ENCODE assay signal across 10 cellular contexts in genomic region chr11:577611-577894, GRCh38. TPM values are rescaled to one million over a fixed set of nuclear protein-coding genes. Genes with fewer than 3 reads are reported as not detected.
A peak's percentile ranks its signal among the peaks of the same experiment; 100 is the strongest.
DNase-seq lines count a peak whose midpoint lies in the region; ATAC-seq and TF ChIP-seq lines count a peak whose summit lies in the region.
"Had no signal": no experiment of that assay in that cellular context is flagged by ENCODE, and none has a peak within 500 bp of the region (broad histone marks: within the 10 kb centered on the region; RNA-seq: fewer than 3 reads in every experiment).

No MANE protein-coding gene starts in this region.

- CTCF ChIA-PET in activated CD4-positive, alpha-beta T cell treated with anti-CD3 and anti-CD28 coated beads, Interleukin-2, amount 10 ng/mL, durations not matched to agents 7 days and 5 days (lab: Charles Lee): interaction anchor here (2.0 kb wide), 1 partner anchor 12 kb away, joined by 6 read pairs; no protein-coding TSS in a partner anchor

- intact Hi-C loops in testis (cut with DNase I; ENCODE audit: low total_unique reads): no loop called here

- no peak for DNase-seq in activated CD4-positive, alpha-beta T cell treated with anti-CD3 and anti-CD28 coated beads, Interleukin-2, amount 10 ng/mL, durations not matched to agents 7 days and 5 days
- no peak for DNase-seq in activated CD4-positive, alpha-beta T cell treated with anti-CD3 and anti-CD28 coated beads, Interleukin-2, amount 50 U/mL, for 1 hour
- DNase-seq in activated naive CD8-positive, alpha-beta T cell treated with anti-CD3 and anti-CD28 coated beads, Interleukin-2, amount 50 U/mL, for 24 hours: no peak
- no peak for DNase-seq in kidney epithelial cell (ENCODE audit: low read depth)
- DNase-seq in testis: no peak
- no peak for DNase-seq in NCI-H2081 treated with DMSO at 0.1 percent for 48 hours (lab: John Stamatoyannopoulos, UW)
- DNase-seq: activated CD4-positive, alpha-beta T cell treated with anti-CD3 and anti-CD28 coated beads for 48 hours had no signal

- H3K4me3 ChIP-seq in kidney epithelial cell (ENCODE audit: low read depth, low read length): peak overlapping the region; percentile 75
- peak overlapping the region; percentile 80 to 86 for H3K4me3 ChIP-seq in testis

- peaks cover 51% of the 10 kb centered on the region for H3K4me1 ChIP-seq in testis

- H3K27ac ChIP-seq in testis: no peak overlapping the region

- TF ChIP-seq POLR2A in testis (IDR thresholded peaks at IDR 0.05): no peak

- 29 to 34% methylated on average over 6 of the region's 6 CpGs for WGBS in testis, 2 donors

- peaks cover 1% of the 10 kb centered on the region for H3K36me3 ChIP-seq in kidney epithelial cell (ENCODE audit: control insufficient read depth, insufficient read depth, low read length)
- H3K36me3 ChIP-seq in testis (ENCODE audit: low read depth, missing control alignments): no peaks in the 10 kb centered on the region

- TF ChIP-seq CTCF in kidney epithelial cell (IDR thresholded peaks at IDR 0.05; ENCODE audit: insufficient read depth, low read length, poor library complexity, severe bottlenecking): no peak
- no peak for TF ChIP-seq CTCF in testis (IDR thresholded peaks at IDR 0.05)

- POLR2A ChIA-PET in activated CD4-positive, alpha-beta T cell treated with anti-CD3 and anti-CD28 coated beads, Interleukin-2, amount 10 ng/mL, durations not matched to agents 7 days and 5 days (lab: Charles Lee): no interaction called here

- no peaks in the 10 kb centered on the region for H3K27me3 ChIP-seq in kidney epithelial cell (ENCODE audit: control insufficient read depth, insufficient read depth, low read length)
- no peaks in the 10 kb centered on the region for H3K27me3 ChIP-seq in testis

- H3K36me3 Mint-ChIP-seq in activated CD4-positive, alpha-beta T cell treated with anti-CD3 and anti-CD28 coated beads, Interleukin-2, amount 10 ng/mL, durations not matched to agents 7 days and 5 days (ENCODE audit: low read depth): peaks cover 16% of the 10 kb centered on the region
- peaks cover 14% of the 10 kb centered on the region for H3K36me3 Mint-ChIP-seq in activated naive CD8-positive, alpha-beta T cell treated with anti-CD3 and anti-CD28 coated beads, Interleukin-2, amount 50 U/mL, for 24 hours (ENCODE audit: low read depth)

- no peak for ATAC-seq in activated naive CD8-positive, alpha-beta T cell treated with anti-CD3 and anti-CD28 coated beads, Interleukin-2, amount 50 U/mL, for 24 hours
- ATAC-seq in HG03139 (IDR thresholded peaks at IDR 0.05; ENCODE audit: unreplicated experiment): no peak
- no peak for ATAC-seq in GM21381 (IDR thresholded peaks at IDR 0.05; ENCODE audit: unreplicated experiment)
- ATAC-seq: mucosa of descending colon had no signal

- peaks cover 56% of the 10 kb centered on the region for H3K4me1 Mint-ChIP-seq in activated CD4-positive, alpha-beta T cell treated with anti-CD3 and anti-CD28 coated beads, Interleukin-2, amount 10 ng/mL, durations not matched to agents 7 days and 5 days
- peaks cover 46% of the 10 kb centered on the region for H3K4me1 Mint-ChIP-seq in activated naive CD8-positive, alpha-beta T cell treated with anti-CD3 and anti-CD28 coated beads, Interleukin-2, amount 50 U/mL, for 24 hours

- H3K27me3 Mint-ChIP-seq in activated CD4-positive, alpha-beta T cell treated with anti-CD3 and anti-CD28 coated beads, Interleukin-2, amount 10 ng/mL, durations not matched to agents 7 days and 5 days: peaks cover 7% of the 10 kb centered on the region
- H3K27me3 Mint-ChIP-seq in activated naive CD8-positive, alpha-beta T cell treated with anti-CD3 and anti-CD28 coated beads, Interleukin-2, amount 50 U/mL, for 24 hours: peaks cover 10% of the 10 kb centered on the region

- H3K27ac Mint-ChIP-seq in activated CD4-positive, alpha-beta T cell treated with anti-CD3 and anti-CD28 coated beads, Interleukin-2, amount 10 ng/mL, durations not matched to agents 7 days and 5 days: peak overlapping the region; percentile 87
- H3K27ac Mint-ChIP-seq in activated naive CD8-positive, alpha-beta T cell treated with anti-CD3 and anti-CD28 coated beads, Interleukin-2, amount 50 U/mL, for 24 hours: peak overlapping the region; percentile 90

- H3K9me3 Mint-ChIP-seq in activated CD4-positive, alpha-beta T cell treated with anti-CD3 and anti-CD28 coated beads, Interleukin-2, amount 10 ng/mL, durations not matched to agents 7 days and 5 days: no peaks in the 10 kb centered on the region
- H3K9me3 Mint-ChIP-seq in activated naive CD8-positive, alpha-beta T cell treated with anti-CD3 and anti-CD28 coated beads, Interleukin-2, amount 50 U/mL, for 24 hours: no peaks in the 10 kb centered on the region

- no peaks in the 10 kb centered on the region for H3K9me3 ChIP-seq in testis
- H3K9me3 ChIP-seq: mucosa of descending colon had no signal

- H3K4me3 Mint-ChIP-seq in activated CD4-positive, alpha-beta T cell treated with anti-CD3 and anti-CD28 coated beads, Interleukin-2, amount 10 ng/mL, durations not matched to agents 7 days and 5 days: peak overlapping the region; percentile 89
- peak overlapping the region; percentile 92 for H3K4me3 Mint-ChIP-seq in activated naive CD8-positive, alpha-beta T cell treated with anti-CD3 and anti-CD28 coated beads, Interleukin-2, amount 50 U/mL, for 24 hours

RNA-seq across cellular contexts. Expression of gene PHRF1, which starts 1.3 kb away (rescaled TPM):
- total RNA-seq in activated CD4-positive, alpha-beta T cell treated with anti-CD3 and anti-CD28 coated beads, Interleukin-2, amount 10 ng/mL, durations not matched to agents 7 days and 5 days: 10 to 100 TPM; 46.8 to 48.6 TPM
- total RNA-seq in kidney epithelial cell (32.5 and 33.0 TPM in 2 replicates), testis (10 to 100 TPM; 62.9 to 74.4 TPM)
- polyA plus RNA-seq in testis (ENCODE audit: insufficient read depth, low read depth, low replicate concordance): 30.2 TPM

RNA-seq across cellular contexts. Expression of gene RASSF7, which starts 16.8 kb away (rescaled TPM):
- total RNA-seq in activated CD4-positive, alpha-beta T cell treated with anti-CD3 and anti-CD28 coated beads, Interleukin-2, amount 10 ng/mL, durations not matched to agents 7 days and 5 days: 10 to 100 TPM; 30.7 to 38.1 TPM
- total RNA-seq in kidney epithelial cell (72.5 and 91.7 TPM in 2 replicates), testis (10 to 100 TPM; 22.0 to 35.7 TPM)
- 13.2 TPM for polyA plus RNA-seq in testis (ENCODE audit: insufficient read depth, low read depth, low replicate concordance)

RNA-seq across cellular contexts. Expression of gene LMNTD2, which starts 17.0 kb away (rescaled TPM):
- 1 to 10 TPM; 3.4 to 4.8 TPM for total RNA-seq in activated CD4-positive, alpha-beta T cell treated with anti-CD3 and anti-CD28 coated beads, Interleukin-2, amount 10 ng/mL, durations not matched to agents 7 days and 5 days
- total RNA-seq in kidney epithelial cell (1.9 and 4.7 TPM in 2 replicates), testis (10 to 100 TPM; 29.2 to 59.9 TPM)
- polyA plus RNA-seq in testis (ENCODE audit: insufficient read depth, low read depth, low replicate concordance): 26.1 TPM

RNA-seq across cellular contexts. Expression of gene IRF7, which starts 38.2 kb away (rescaled TPM):
- total RNA-seq in activated CD4-positive, alpha-beta T cell treated with anti-CD3 and anti-CD28 coated beads, Interleukin-2, amount 10 ng/mL, durations not matched to agents 7 days and 5 days: 100 to 1,000 TPM; 152 to 154 TPM
- 60.2 and 78.7 TPM in 2 replicates for total RNA-seq in kidney epithelial cell
- 10 to 100 TPM; 13.0 to 30.1 TPM for total RNA-seq in testis
- 9.9 TPM for polyA plus RNA-seq in testis (ENCODE audit: insufficient read depth, low read depth, low replicate concordance)

RNA-seq across cellular contexts. Expression of gene LRRC56, which starts 40.2 kb away (rescaled TPM):
- total RNA-seq in activated CD4-positive, alpha-beta T cell treated with anti-CD3 and anti-CD28 coated beads, Interleukin-2, amount 10 ng/mL, durations not matched to agents 7 days and 5 days: 1 to 10 TPM; 2.0 to 2.1 TPM
- 1.6 and 1.9 TPM in 2 replicates for total RNA-seq in kidney epithelial cell
- 10 to 100 TPM; 11.6 to 22.2 TPM for total RNA-seq in testis
- 23.5 TPM for polyA plus RNA-seq in testis (ENCODE audit: insufficient read depth, low read depth, low replicate concordance)
